In the genomic region with DNA sequence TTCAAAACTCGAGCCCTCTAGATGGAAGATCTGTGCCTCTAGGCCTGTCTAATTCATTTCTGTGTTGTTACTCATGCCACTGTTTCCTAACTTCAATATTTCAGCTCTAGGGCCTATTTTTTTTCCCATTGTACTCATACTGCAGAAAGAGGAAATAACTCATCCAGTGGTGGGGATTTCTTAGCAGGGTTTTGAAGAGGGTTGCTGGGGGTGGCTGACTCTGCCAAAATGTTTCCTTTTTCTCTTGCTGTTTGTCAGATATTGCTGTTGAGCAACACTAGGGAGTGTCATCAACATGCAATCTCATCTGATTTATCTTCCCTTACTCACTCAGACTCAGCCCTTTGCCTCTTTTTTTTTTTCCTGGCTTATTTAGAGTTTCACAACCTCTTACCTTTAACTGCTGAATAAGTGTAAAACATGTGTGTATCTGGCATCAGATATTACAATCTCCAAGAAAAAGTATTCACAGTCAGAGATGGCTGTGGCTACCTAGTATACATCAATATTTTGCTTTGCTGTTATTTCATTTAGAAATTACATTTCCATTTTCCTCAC, we compare ENCODE assay signal across 1 cellular context.
TF ChIP-seq lines count a peak whose summit lies in the region.

No MANE protein-coding gene starts in this region.

TF ChIP-seq in K562, 482 proteins besides CTCF, POLR2A, EP300 and RAD21 (continued from another document and continues in another):
- TF ChIP-seq BCOR (IDR thresholded peaks at IDR 0.05) (no peak), ZNF12 (CRISPR knock-in tag; IDR thresholded peaks at IDR 0.05) (no peak), PCBP1 (IDR thresholded peaks at IDR 0.05; ENCODE audit: low read depth, low read length, poor library complexity, severe bottlenecking) (no peak), HNRNPUL1 (IDR thresholded peaks at IDR 0.05; ENCODE audit: low read length) (no peak), ZNF668 (CRISPR knock-in tag; IDR thresholded peaks at IDR 0.05) (no peak), NR1H2 (CRISPR knock-in tag; IDR thresholded peaks at IDR 0.05) (no peak), SRSF7 (optimal IDR thresholded peaks at IDR 0.05; ENCODE audit: low read depth, low read length) (no peak), CC2D1A (IDR thresholded peaks at IDR 0.05) (no peak), ARNT (IDR thresholded peaks at IDR 0.05) (no peak), ZNF217 (CRISPR knock-in tag; IDR thresholded peaks at IDR 0.05) (no peak), POU5F1 (IDR thresholded peaks at IDR 0.05; ENCODE audit: borderline replicate concordance, low read depth, low read length, partially characterized antibody) (no peak), CBX5 (IDR thresholded peaks at IDR 0.05; ENCODE audit: borderline replicate concordance, low read depth) (no peak), HDAC1 (IDR thresholded peaks at IDR 0.05) (no peak), PTTG1 (tag; IDR thresholded peaks at IDR 0.05; ENCODE audit: low read depth) (no peak), ZNF584 (CRISPR knock-in tag; IDR thresholded peaks at IDR 0.05; ENCODE audit: low read depth) (0 out of 2 replicates have a peak, but pooled peaks have one; percentile 54), NR2C2 (CRISPR knock-in tag; IDR thresholded peaks at IDR 0.05) (no peak), NR2C2 (tag; IDR thresholded peaks at IDR 0.05) (peak; percentile 59; the same call in 1 of the 2 replicates), SMARCB1 (IDR thresholded peaks at IDR 0.05; ENCODE audit: insufficient read length, low read depth) (no peak), ZNF282 (CRISPR knock-in tag; IDR thresholded peaks at IDR 0.05) (no peak), MTF1 (CRISPR knock-in tag; IDR thresholded peaks at IDR 0.05; ENCODE audit: borderline replicate concordance) (no peak), GTF2E2 (tag; IDR thresholded peaks at IDR 0.05) (peak; percentile 73; the same call in 1 of the 2 replicates), POLR2G (IDR thresholded peaks at IDR 0.05; ENCODE audit: low read depth, low read length) (no peak), BACH1 (tag; IDR thresholded peaks at IDR 0.05) (peak; percentile 61), ZNF780A (CRISPR knock-in tag; IDR thresholded peaks at IDR 0.05) (no peak), ZNF830 (CRISPR knock-in tag; IDR thresholded peaks at IDR 0.05) (no peak), ZEB2 (IDR thresholded peaks at IDR 0.05) (no peak), SIRT6 (IDR thresholded peaks at IDR 0.05; ENCODE audit: low read depth, low read length) (no peak), SNRNP70 (optimal IDR thresholded peaks at IDR 0.05; ENCODE audit: low read depth, low read length) (no peak), FUS (optimal IDR thresholded peaks at IDR 0.05; ENCODE audit: low read depth, low read length) (no peak), TAF1 (IDR thresholded peaks at IDR 0.05; ENCODE audit: control insufficient read depth, extremely low read depth, insufficient read depth, low read length, severe bottlenecking) (no peak), OTX1 (CRISPR knock-in tag; IDR thresholded peaks at IDR 0.05) (no peak; the same call in 1 of the 2 replicates), KLF10 (CRISPR knock-in tag; IDR thresholded peaks at IDR 0.05) (no peak), ZNF124 (CRISPR knock-in tag; IDR thresholded peaks at IDR 0.05) (no peak), MBD2 (IDR thresholded peaks at IDR 0.05; ENCODE audit: borderline replicate concordance, low read depth) (no peak), TRIM28 (IDR thresholded peaks at IDR 0.05) (no peak), GTF2F1 (IDR thresholded peaks at IDR 0.05; ENCODE audit: low read depth, low read length) (no peak), MYC (IDR thresholded peaks at IDR 0.05; ENCODE audit: low read depth, low read length) (no peak), MYC (CRISPR knock-in tag; IDR thresholded peaks at IDR 0.05; ENCODE audit: borderline replicate concordance, low read depth) (no peak), ZNF436 (CRISPR knock-in tag; IDR thresholded peaks at IDR 0.05) (no peak), ARHGAP35 (IDR thresholded peaks at IDR 0.05; ENCODE audit: partially characterized antibody) (no peak), HDAC2 (IDR thresholded peaks at IDR 0.05) (no peak), GATA2 (CRISPR knock-in tag; IDR thresholded peaks at IDR 0.05) (no peak), ZNF263 (CRISPR knock-in tag; IDR thresholded peaks at IDR 0.05; ENCODE audit: borderline replicate concordance) (no peak), CREB1 (IDR thresholded peaks at IDR 0.05) (no peak), CREB1 (CRISPR knock-in tag; IDR thresholded peaks at IDR 0.05) (no peak), KLF1 (tag; IDR thresholded peaks at IDR 0.05) (no peak), ZNF561 (CRISPR knock-in tag; conservative IDR thresholded peaks at IDR 0.05) (no peak), SREBF2 (CRISPR knock-in tag; IDR thresholded peaks at IDR 0.05) (no peak), EZH2 (IDR thresholded peaks at IDR 0.05; ENCODE audit: borderline replicate concordance, low read depth, low read length) (no peak), JUND (IDR thresholded peaks at IDR 0.05; ENCODE audit: borderline replicate concordance, low read depth, low read length) (no peak), JUND (tag; IDR thresholded peaks at IDR 0.05; ENCODE audit: borderline replicate concordance, low read depth, low read length) (peak; percentile 73; the same call in 2 of the 3 replicates), ELF4 (CRISPR knock-in tag; IDR thresholded peaks at IDR 0.05) (no peak), GATAD2B (IDR thresholded peaks at IDR 0.05; ENCODE audit: borderline replicate concordance) (no peak), PYGO2 (tag; IDR thresholded peaks at IDR 0.05) (0 out of 2 replicates have a peak, but pooled peaks have one; percentile 23), U2AF1 (optimal IDR thresholded peaks at IDR 0.05; ENCODE audit: low read depth, low read length) (no peak), SMARCA5 (IDR thresholded peaks at IDR 0.05) (no peak), DMBX1 (CRISPR knock-in tag; IDR thresholded peaks at IDR 0.05; ENCODE audit: borderline replicate concordance) (peak; percentile 51; the same call in 1 of the 2 replicates), HDAC3 (IDR thresholded peaks at IDR 0.05; ENCODE audit: borderline replicate concordance, partially characterized antibody) (no peak), KDM1A (IDR thresholded peaks at IDR 0.05) (no peak), SPI1 (IDR thresholded peaks at IDR 0.05; ENCODE audit: borderline replicate concordance, low read depth, low read length) (no peak), ZNF316 (IDR thresholded peaks at IDR 0.05) (peak; percentile 36; the same call in 1 of the 2 replicates), SOX6 (IDR thresholded peaks at IDR 0.05) (no peak), RB1 (IDR thresholded peaks at IDR 0.05; ENCODE audit: low read depth) (no peak), NCOA4 (IDR thresholded peaks at IDR 0.05; ENCODE audit: partially characterized antibody) (no peak), ZNF146 (CRISPR knock-in tag; IDR thresholded peaks at IDR 0.05; ENCODE audit: unreplicated experiment) (no peak), TBL1XR1 (IDR thresholded peaks at IDR 0.05; ENCODE audit: low read length in 2 of 2) (no peak)
- TF ChIP-seq, protein P1, sequence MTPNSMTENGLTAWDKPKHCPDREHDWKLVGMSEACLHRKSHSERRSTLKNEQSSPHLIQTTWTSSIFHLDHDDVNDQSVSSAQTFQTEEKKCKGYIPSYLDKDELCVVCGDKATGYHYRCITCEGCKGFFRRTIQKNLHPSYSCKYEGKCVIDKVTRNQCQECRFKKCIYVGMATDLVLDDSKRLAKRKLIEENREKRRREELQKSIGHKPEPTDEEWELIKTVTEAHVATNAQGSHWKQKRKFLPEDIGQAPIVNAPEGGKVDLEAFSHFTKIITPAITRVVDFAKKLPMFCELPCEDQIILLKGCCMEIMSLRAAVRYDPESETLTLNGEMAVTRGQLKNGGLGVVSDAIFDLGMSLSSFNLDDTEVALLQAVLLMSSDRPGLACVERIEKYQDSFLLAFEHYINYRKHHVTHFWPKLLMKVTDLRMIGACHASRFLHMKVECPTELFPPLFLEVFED (CRISPR knock-in tag; conservative IDR thresholded peaks at IDR 0.05) = no peak
- TF ChIP-seq, protein P2, sequence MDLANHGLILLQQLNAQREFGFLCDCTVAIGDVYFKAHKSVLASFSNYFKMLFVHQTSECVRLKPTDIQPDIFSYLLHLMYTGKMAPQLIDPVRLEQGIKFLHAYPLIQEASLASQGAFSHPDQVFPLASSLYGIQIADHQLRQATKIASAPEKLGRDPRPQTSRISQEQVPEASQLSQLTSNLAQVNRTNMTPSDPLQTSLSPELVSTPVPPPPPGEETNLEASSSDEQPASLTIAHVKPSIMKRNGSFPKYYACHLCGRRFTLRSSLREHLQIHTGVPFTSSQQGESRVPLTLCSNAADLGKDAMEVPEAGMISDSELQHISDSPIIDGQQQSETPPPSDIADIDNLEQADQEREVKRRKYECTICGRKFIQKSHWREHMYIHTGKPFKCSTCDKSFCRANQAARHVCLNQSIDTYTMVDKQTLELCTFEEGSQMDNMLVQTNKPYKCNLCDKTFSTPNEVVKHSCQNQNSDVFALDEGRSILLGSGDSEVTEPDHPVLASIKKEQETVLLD (IDR thresholded peaks at IDR 0.05) = no peak
- TF ChIP-seq, protein P3, sequence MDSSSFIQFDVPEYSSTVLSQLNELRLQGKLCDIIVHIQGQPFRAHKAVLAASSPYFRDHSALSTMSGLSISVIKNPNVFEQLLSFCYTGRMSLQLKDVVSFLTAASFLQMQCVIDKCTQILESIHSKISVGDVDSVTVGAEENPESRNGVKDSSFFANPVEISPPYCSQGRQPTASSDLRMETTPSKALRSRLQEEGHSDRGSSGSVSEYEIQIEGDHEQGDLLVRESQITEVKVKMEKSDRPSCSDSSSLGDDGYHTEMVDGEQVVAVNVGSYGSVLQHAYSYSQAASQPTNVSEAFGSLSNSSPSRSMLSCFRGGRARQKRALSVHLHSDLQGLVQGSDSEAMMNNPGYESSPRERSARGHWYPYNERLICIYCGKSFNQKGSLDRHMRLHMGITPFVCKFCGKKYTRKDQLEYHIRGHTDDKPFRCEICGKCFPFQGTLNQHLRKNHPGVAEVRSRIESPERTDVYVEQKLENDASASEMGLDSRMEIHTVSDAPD (CRISPR knock-in tag; IDR thresholded peaks at IDR 0.05) = no peak
- TF ChIP-seq, protein P4, sequence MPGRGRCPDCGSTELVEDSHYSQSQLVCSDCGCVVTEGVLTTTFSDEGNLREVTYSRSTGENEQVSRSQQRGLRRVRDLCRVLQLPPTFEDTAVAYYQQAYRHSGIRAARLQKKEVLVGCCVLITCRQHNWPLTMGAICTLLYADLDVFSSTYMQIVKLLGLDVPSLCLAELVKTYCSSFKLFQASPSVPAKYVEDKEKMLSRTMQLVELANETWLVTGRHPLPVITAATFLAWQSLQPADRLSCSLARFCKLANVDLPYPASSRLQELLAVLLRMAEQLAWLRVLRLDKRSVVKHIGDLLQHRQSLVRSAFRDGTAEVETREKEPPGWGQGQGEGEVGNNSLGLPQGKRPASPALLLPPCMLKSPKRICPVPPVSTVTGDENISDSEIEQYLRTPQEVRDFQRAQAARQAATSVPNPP (IDR thresholded peaks at IDR 0.05; ENCODE audit: borderline replicate concordance, insufficient read depth, insufficient read length) = no peak
- TF ChIP-seq, protein P5, sequence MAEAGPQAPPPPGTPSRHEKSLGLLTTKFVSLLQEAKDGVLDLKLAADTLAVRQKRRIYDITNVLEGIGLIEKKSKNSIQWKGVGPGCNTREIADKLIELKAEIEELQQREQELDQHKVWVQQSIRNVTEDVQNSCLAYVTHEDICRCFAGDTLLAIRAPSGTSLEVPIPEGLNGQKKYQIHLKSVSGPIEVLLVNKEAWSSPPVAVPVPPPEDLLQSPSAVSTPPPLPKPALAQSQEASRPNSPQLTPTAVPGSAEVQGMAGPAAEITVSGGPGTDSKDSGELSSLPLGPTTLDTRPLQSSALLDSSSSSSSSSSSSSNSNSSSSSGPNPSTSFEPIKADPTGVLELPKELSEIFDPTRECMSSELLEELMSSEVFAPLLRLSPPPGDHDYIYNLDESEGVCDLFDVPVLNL (CRISPR knock-in tag; IDR thresholded peaks at IDR 0.05; ENCODE audit: low read depth) = no peak
- TF ChIP-seq, protein P6, sequence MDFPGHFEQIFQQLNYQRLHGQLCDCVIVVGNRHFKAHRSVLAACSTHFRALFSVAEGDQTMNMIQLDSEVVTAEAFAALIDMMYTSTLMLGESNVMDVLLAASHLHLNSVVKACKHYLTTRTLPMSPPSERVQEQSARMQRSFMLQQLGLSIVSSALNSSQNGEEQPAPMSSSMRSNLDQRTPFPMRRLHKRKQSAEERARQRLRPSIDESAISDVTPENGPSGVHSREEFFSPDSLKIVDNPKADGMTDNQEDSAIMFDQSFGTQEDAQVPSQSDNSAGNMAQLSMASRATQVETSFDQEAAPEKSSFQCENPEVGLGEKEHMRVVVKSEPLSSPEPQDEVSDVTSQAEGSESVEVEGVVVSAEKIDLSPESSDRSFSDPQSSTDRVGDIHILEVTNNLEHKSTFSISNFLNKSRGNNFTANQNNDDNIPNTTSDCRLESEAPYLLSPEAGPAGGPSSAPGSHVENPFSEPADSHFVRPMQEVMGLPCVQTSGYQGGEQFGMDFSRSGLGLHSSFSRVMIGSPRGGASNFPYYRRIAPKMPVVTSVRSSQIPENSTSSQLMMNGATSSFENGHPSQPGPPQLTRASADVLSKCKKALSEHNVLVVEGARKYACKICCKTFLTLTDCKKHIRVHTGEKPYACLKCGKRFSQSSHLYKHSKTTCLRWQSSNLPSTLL (IDR thresholded peaks at IDR 0.05) = no peak
- TF ChIP-seq, protein P7, sequence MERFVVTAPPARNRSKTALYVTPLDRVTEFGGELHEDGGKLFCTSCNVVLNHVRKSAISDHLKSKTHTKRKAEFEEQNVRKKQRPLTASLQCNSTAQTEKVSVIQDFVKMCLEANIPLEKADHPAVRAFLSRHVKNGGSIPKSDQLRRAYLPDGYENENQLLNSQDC (CRISPR knock-in tag; IDR thresholded peaks at IDR 0.05) = no peak
- TF ChIP-seq, protein P8, sequence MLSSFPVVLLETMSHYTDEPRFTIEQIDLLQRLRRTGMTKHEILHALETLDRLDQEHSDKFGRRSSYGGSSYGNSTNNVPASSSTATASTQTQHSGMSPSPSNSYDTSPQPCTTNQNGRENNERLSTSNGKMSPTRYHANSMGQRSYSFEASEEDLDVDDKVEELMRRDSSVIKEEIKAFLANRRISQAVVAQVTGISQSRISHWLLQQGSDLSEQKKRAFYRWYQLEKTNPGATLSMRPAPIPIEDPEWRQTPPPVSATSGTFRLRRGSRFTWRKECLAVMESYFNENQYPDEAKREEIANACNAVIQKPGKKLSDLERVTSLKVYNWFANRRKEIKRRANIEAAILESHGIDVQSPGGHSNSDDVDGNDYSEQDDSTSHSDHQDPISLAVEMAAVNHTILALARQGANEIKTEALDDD (IDR thresholded peaks at IDR 0.05) = no peak
- TF ChIP-seq, protein P9, sequence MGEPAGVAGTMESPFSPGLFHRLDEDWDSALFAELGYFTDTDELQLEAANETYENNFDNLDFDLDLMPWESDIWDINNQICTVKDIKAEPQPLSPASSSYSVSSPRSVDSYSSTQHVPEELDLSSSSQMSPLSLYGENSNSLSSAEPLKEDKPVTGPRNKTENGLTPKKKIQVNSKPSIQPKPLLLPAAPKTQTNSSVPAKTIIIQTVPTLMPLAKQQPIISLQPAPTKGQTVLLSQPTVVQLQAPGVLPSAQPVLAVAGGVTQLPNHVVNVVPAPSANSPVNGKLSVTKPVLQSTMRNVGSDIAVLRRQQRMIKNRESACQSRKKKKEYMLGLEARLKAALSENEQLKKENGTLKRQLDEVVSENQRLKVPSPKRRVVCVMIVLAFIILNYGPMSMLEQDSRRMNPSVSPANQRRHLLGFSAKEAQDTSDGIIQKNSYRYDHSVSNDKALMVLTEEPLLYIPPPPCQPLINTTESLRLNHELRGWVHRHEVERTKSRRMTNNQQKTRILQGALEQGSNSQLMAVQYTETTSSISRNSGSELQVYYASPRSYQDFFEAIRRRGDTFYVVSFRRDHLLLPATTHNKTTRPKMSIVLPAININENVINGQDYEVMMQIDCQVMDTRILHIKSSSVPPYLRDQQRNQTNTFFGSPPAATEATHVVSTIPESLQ (CRISPR knock-in tag; IDR thresholded peaks at IDR 0.05) = no peak
